ENCODE assay signal across 8 cellular contexts in genomic region chr4:26197018-26197779, GRCh38.
A peak's percentile ranks its signal among the peaks of the same experiment; 100 is the strongest.
DNase-seq lines count a peak whose midpoint lies in the region; ATAC-seq, FAIRE-seq and TF ChIP-seq lines count a peak whose summit lies in the region.

No MANE protein-coding gene starts in this region.

- ATAC-seq in GM19438 (IDR thresholded peaks at IDR 0.05; ENCODE audit: low read depth, unreplicated experiment) (peak; percentile 86), HG03457 (IDR thresholded peaks at IDR 0.05; ENCODE audit: unreplicated experiment) (peak; percentile 80)
- peak; percentile 82 to 84 for ATAC-seq in activated CD4-positive, CD25-positive, alpha-beta regulatory T cell treated with anti-CD3 and anti-CD28 coated beads, Interleukin-2, amount 50 U/mL, for 24 hours

- H3K9me3 ChIP-seq in effector memory CD4-positive, alpha-beta T cell (ENCODE audit: control insufficient read depth, low read length) = no peaks in the 10 kb centered on the region
- H3K9me3 ChIP-seq in esophagus muscularis mucosa = no peaks in the 10 kb centered on the region

- no peaks in the 10 kb centered on the region for H3K36me3 ChIP-seq in effector memory CD4-positive, alpha-beta T cell (ENCODE audit: control insufficient read depth, insufficient read depth, low read length)
- H3K36me3 ChIP-seq in esophagus muscularis mucosa = no peaks in the 10 kb centered on the region

- peak overlapping the region; percentile 16 for H3K4me3 ChIP-seq in effector memory CD4-positive, alpha-beta T cell (ENCODE audit: insufficient read depth, low read depth, low read length, poor library complexity, severe bottlenecking)
- no peak overlapping the region for H3K4me3 ChIP-seq in esophagus muscularis mucosa

- TF ChIP-seq CTCF in D721Med (IDR thresholded peaks at IDR 0.05; ENCODE audit: insufficient read depth, missing control alignments) = no peak
- TF ChIP-seq CTCF in esophagus muscularis mucosa (IDR thresholded peaks at IDR 0.05) = no peak

- DNase-seq in AG08396 (ENCODE audit: low spot score) (peak; percentile 81), D721Med (ENCODE audit: insufficient read length, low spot score) (no peak), esophagus muscularis mucosa (ENCODE audit: extremely low spot score) (no peak)
- peak; percentile 50 to 63 (median 58) for DNase-seq in effector memory CD4-positive, alpha-beta T cell
- peak; percentile 40 to 47 for DNase-seq in stimulated activated CD8-positive, alpha-beta memory T cell treated with anti-CD3 and anti-CD28 coated beads, Interleukin-15, amount 100 ng/mL, for 4 hours (ENCODE audit: low read depth in 2 of 2)

- no peak for TF ChIP-seq POLR2A in esophagus muscularis mucosa (IDR thresholded peaks at IDR 0.05; ENCODE audit: low read depth)

- H3K27ac ChIP-seq in effector memory CD4-positive, alpha-beta T cell (ENCODE audit: insufficient read depth, low read length, poor library complexity, severe bottlenecking) = peak overlapping the region; percentile 68
- no peak overlapping the region for H3K27ac ChIP-seq in esophagus muscularis mucosa (replicated peaks in 1 of 4)

- peaks cover 20% of the 10 kb centered on the region for H3K4me1 ChIP-seq in effector memory CD4-positive, alpha-beta T cell (ENCODE audit: control insufficient read depth, insufficient read depth, low read length, poor library complexity, severe bottlenecking)
- H3K4me1 ChIP-seq in esophagus muscularis mucosa = peaks cover 0 to 10% (median 2%) of the 10 kb centered on the region in 4 donors

- no peaks in the 10 kb centered on the region for H3K27me3 ChIP-seq in effector memory CD4-positive, alpha-beta T cell (replicated peaks; ENCODE audit: control insufficient read depth, insufficient read depth, low read length, poor library complexity, severe bottlenecking)
- H3K27me3 ChIP-seq in esophagus muscularis mucosa = no peaks in the 10 kb centered on the region

- intact Hi-C loops in esophagus muscularis mucosa (cut with DNase I) = no loop called here

- no peak for FAIRE-seq in D721Med (lab: Jason Lieb, UNC)

- WGBS in esophagus muscularis mucosa = 61% methylated on average over 9 of the region's 9 CpGs

- TF ChIP-seq EP300 in esophagus muscularis mucosa (IDR thresholded peaks at IDR 0.05) = no peak

Comparison
In these comparisons a context has a peak if more than half of its experiments do, and no peak if none do; other contexts are left out.
1. DNase-seq: peak in AG08396 (single experiment), effector memory CD4-positive, alpha-beta T cell (3 of 3) and stimulated activated CD8-positive, alpha-beta memory T cell treated with anti-CD3 and anti-CD28 coated beads, Interleukin-15, amount 100 ng/mL, for 4 hours (2 of 2); none in D721Med (single experiment) and esophagus muscularis mucosa (single experiment).
2. Peak in every context shown above with its lines, with median percentiles within 50 percentile points of each other: ATAC-seq.